20 cellular contexts compared by ENCODE assay signal in genomic region chr2:58629720-58630119, GRCh38.
"Had no signal": no experiment of that assay in that cellular context is flagged by ENCODE, and none has a peak within 500 bp of the region (broad histone marks: within the 10 kb centered on the region; RNA-seq: fewer than 3 reads in every experiment).

No MANE protein-coding gene starts in this region.

- H3K9me3 ChIP-seq: lower lobe of right lung, ovary, sigmoid colon, thyroid gland had no signal

- H3K27me3 ChIP-seq: neural progenitor cell, ovary, sigmoid colon, thyroid gland had no signal

- ATAC-seq: activated CD8-positive, alpha-beta T cell treated with anti-CD3 and anti-CD28 coated beads for 36 hours; activated naive CD4-positive, alpha-beta T cell treated with anti-CD3 and anti-CD28 coated beads, Interleukin-2, amount 50 U/mL, for 72 hours; activated T-cell treated with anti-CD3 and anti-CD28 coated beads, Interleukin-2, amount 50 U/mL, for 4 hours; effector memory CD8-positive, alpha-beta T cell; lower lobe of right lung; WTC11 had no signal

- H3K4me1 ChIP-seq: lower lobe of right lung, sigmoid colon, thyroid gland had no signal

- DNase-seq: activated CD4-positive, alpha-beta T cell treated with anti-CD3 and anti-CD28 coated beads for 4 hours; activated CD8-positive, alpha-beta T cell treated with anti-CD3 and anti-CD28 coated beads for 36 hours; activated gamma-delta T cell; activated T-cell treated with anti-CD3 and anti-CD28 coated beads, Interleukin-2, amount 50 U/mL, for 4 hours; amygdala; dermis blood vessel endothelial cell; effector memory CD8-positive, alpha-beta T cell; erythroblast; hypothalamus; lower lobe of right lung; naive B cell; ovary; sigmoid colon; stimulated activated CD4-positive, alpha-beta T cell treated with anti-CD3 and anti-CD28 coated beads, Interleukin-12 subunit alpha, Interleukin-12 subunit beta, amount 100 ng/mL, for 4 hours; stimulated activated CD4-positive, alpha-beta T cell treated with anti-CD3 and anti-CD28 coated beads, Interleukin-2, amount 100 ng/mL, for 24 hours; SW 1271; thyroid gland had no signal

- H3K27ac ChIP-seq: lower lobe of right lung, neural progenitor cell, ovary, sigmoid colon, thyroid gland had no signal

- H3K4me3 ChIP-seq: lower lobe of right lung, neural progenitor cell, ovary, sigmoid colon, thyroid gland had no signal

- H3K9ac ChIP-seq: neural progenitor cell had no signal

- H3K36me3 ChIP-seq: lower lobe of right lung, neural progenitor cell, ovary, sigmoid colon, thyroid gland had no signal

- H3K4me2 ChIP-seq: neural progenitor cell had no signal

- H2AFZ ChIP-seq: neural progenitor cell had no signal
